In the genomic region with DNA sequence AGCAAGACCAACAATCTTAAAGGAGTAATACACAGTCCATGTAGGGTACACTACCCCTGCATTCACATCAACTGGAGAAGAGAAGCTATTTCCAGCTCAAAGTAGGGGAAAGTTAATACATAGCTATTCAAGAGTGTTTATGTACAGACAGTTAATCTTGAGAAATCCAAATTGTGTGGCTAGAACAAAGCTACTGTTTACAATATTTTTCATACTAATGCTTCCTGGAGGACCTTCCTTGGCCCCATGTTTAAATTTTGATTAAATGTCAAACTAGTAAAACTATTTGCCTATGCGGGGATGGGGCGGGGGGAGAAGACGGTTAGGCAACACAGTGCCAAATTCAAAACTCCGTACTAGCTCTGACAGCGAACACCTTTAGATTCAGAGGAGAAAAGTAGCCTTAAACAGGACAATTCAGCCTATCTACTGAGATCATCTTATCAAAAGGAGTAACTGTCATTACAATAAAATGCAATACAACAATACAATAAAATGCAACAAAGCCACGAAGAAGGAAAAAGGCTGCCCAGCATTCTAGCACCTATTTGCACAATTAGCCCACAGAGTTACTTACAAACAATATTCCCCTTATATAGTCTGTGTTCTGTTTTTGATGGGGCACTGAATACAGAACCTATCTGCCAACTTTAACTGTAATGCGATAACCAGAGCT, we compare ENCODE assay signal across 1 cellular context.
TF ChIP-seq lines count a peak whose summit lies in the region.

No MANE protein-coding gene starts in this region.

TF ChIP-seq in IMR-90, 13 proteins besides CTCF, POLR2A, EP300 and RAD21:
- TF ChIP-seq RCOR1 (IDR thresholded peaks at IDR 0.05; ENCODE audit: insufficient replicate concordance, low read length) (no peak), CEBPB (IDR thresholded peaks at IDR 0.05; ENCODE audit: low read depth, low read length) (no peak), CHD1 (IDR thresholded peaks at IDR 0.05; ENCODE audit: low read depth, low read length) (no peak), MAFK (IDR thresholded peaks at IDR 0.05; ENCODE audit: low read depth, low read length) (no peak), BHLHE40 (IDR thresholded peaks at IDR 0.05; ENCODE audit: low read depth, low read length) (no peak), MAZ (IDR thresholded peaks at IDR 0.05; ENCODE audit: borderline replicate concordance, low read depth, low read length) (no peak), MXI1 (IDR thresholded peaks at IDR 0.05; ENCODE audit: borderline replicate concordance, low read depth, low read length) (no peak), RFX5 (IDR thresholded peaks at IDR 0.05; ENCODE audit: low read depth, low read length) (no peak), FOS (IDR thresholded peaks at IDR 0.05; ENCODE audit: low read depth, low read length) (no peak), SMC3 (IDR thresholded peaks at IDR 0.05; ENCODE audit: low read depth, low read length) (no peak), NFE2L2 (IDR thresholded peaks at IDR 0.05; ENCODE audit: low read depth, low read length) (no peak)
- TF ChIP-seq, protein P1, sequence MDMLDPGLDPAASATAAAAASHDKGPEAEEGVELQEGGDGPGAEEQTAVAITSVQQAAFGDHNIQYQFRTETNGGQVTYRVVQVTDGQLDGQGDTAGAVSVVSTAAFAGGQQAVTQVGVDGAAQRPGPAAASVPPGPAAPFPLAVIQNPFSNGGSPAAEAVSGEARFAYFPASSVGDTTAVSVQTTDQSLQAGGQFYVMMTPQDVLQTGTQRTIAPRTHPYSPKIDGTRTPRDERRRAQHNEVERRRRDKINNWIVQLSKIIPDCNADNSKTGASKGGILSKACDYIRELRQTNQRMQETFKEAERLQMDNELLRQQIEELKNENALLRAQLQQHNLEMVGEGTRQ (IDR thresholded peaks at IDR 0.05; ENCODE audit: low read depth, low read length), result no peak
- TF ChIP-seq, protein P2, sequence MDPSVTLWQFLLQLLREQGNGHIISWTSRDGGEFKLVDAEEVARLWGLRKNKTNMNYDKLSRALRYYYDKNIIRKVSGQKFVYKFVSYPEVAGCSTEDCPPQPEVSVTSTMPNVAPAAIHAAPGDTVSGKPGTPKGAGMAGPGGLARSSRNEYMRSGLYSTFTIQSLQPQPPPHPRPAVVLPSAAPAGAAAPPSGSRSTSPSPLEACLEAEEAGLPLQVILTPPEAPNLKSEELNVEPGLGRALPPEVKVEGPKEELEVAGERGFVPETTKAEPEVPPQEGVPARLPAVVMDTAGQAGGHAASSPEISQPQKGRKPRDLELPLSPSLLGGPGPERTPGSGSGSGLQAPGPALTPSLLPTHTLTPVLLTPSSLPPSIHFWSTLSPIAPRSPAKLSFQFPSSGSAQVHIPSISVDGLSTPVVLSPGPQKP (IDR thresholded peaks at IDR 0.05; ENCODE audit: borderline replicate concordance, low read depth, low read length), result no peak
